Comparison of ENCODE assay signal across 8 cellular contexts in genomic region chr3:180912304-180913226, GRCh38. TPM values are rescaled to one million over a fixed set of nuclear protein-coding genes. Genes with fewer than 3 reads are reported as not detected.
A peak's percentile ranks its signal among the peaks of the same experiment; 100 is the strongest.
DNase-seq lines count a peak whose midpoint lies in the region; ATAC-seq and TF ChIP-seq lines count a peak whose summit lies in the region.

Gene FXR1, plus strand, starts transcription at chr3:180912670. Its CDS starts 16 bp downstream, at chr3:180912686.

- TF ChIP-seq CTCF in AG09319 (IDR thresholded peaks at IDR 0.05; ENCODE audit: low read depth, low read length): peak; percentile 83
- no peak for TF ChIP-seq CTCF in activated B cell treated with CpG ODN at 0.5 μM for 24 hours (IDR thresholded peaks at IDR 0.05)

- peak; percentile 44 for DNase-seq in AG09319 (ENCODE audit: extremely low read depth, low read depth)
- DNase-seq in NCI-H226: peak; percentile 82
- DNase-seq in activated B cell treated with CpG ODN at 0.5 μM for 24 hours: peak; percentile 90
- peak; percentile 35 to 99 (median 88) for DNase-seq in caudate nucleus (lab: John Stamatoyannopoulos, UW)
- peak; percentile 75 for DNase-seq in iris pigment epithelial cell (ENCODE audit: low read depth)
- DNase-seq in stimulated activated CD4-positive, alpha-beta T cell treated with anti-CD3 and anti-CD28 coated beads, Interleukin-12 subunit alpha, Interleukin-12 subunit beta, amount 100 ng/mL, for 48 hours (ENCODE audit: low read depth in 2 of 3, low spot score in 1 of 3): peak; percentile 88 to 91 (median 89)

- intact Hi-C loops in activated B cell treated with CpG ODN at 0.5 μM for 24 hours (cut with micrococcal nuclease): loop anchor here (1.0 to 5.0 kb wide), 10 partner anchors 34 to 1880 kb away; partner anchors contain the start of genes ACTL6A, ATP11B, DNAJC19 and MRPL47

- POLR2A ChIA-PET in activated B cell treated with CpG ODN at 0.5 μM for 24 hours (lab: Charles Lee): interaction anchor here (0.6 to 2.1 kb wide), 10 partner anchors 12 to 1883 kb away, joined by 3 to 36 read pairs (median 6); partner anchors contain the start of genes DNAJC19 and TTC14

- peaks cover 37% of the 10 kb centered on the region for H3K36me3 Mint-ChIP-seq in activated B cell treated with CpG ODN at 0.5 μM for 24 hours (ENCODE audit: low read depth)

- H3K27ac Mint-ChIP-seq in activated B cell treated with CpG ODN at 0.5 μM for 24 hours: peak within 1 kb of the TSS; percentile 95

- H3K27me3 Mint-ChIP-seq in activated B cell treated with CpG ODN at 0.5 μM for 24 hours: no peaks in the 10 kb centered on the region

- H3K4me3 Mint-ChIP-seq in activated B cell treated with CpG ODN at 0.5 μM for 24 hours: peak within 1 kb of the TSS; percentile 94

- in situ Hi-C loops in GM18951 (cut with MboI; ENCODE audit: low sequenced_read_pairs, unreplicated experiment): no loop called here

- peak within 1 kb of the TSS; percentile 99 for H3K27ac ChIP-seq in caudate nucleus (ENCODE audit: low read depth, low read length)

- CTCF ChIA-PET in activated B cell treated with CpG ODN at 0.5 μM for 24 hours (lab: Charles Lee): interaction anchor here (0.6 to 1.2 kb wide), 6 partner anchors 10 to 414 kb away, joined by 3 to 4 read pairs (median 3); partner anchors contain the start of gene TTC14

- peak; percentile 79 for TF ChIP-seq POLR2A in GM18951 (IDR thresholded peaks at IDR 0.05; ENCODE audit: extremely low read depth, insufficient read depth, insufficient read length)

- peaks cover 51% of the 10 kb centered on the region for H3K4me1 Mint-ChIP-seq in activated B cell treated with CpG ODN at 0.5 μM for 24 hours

- ATAC-seq in HG03196 (IDR thresholded peaks at IDR 0.05; ENCODE audit: unreplicated experiment) (peak; percentile 100), activated B cell treated with CpG ODN at 0.5 μM for 24 hours (ENCODE audit: low read depth) (peak; percentile 95)

- no peaks in the 10 kb centered on the region for H3K9me3 Mint-ChIP-seq in activated B cell treated with CpG ODN at 0.5 μM for 24 hours

RNA-seq across cellular contexts. Expression of gene FXR1, which starts in this region (rescaled TPM):
- 130 TPM in 2 replicates for total RNA-seq in activated B cell treated with CpG ODN at 0.5 μM for 24 hours

Comparison
In these comparisons a context has a peak if more than half of its experiments do, and no peak if none do; other contexts are left out.
1. Peak in every context shown above with its lines: DNase-seq, ATAC-seq and H3K27ac ChIP-seq.